ENCODE assay signal across 19 cellular contexts in the genomic region with DNA sequence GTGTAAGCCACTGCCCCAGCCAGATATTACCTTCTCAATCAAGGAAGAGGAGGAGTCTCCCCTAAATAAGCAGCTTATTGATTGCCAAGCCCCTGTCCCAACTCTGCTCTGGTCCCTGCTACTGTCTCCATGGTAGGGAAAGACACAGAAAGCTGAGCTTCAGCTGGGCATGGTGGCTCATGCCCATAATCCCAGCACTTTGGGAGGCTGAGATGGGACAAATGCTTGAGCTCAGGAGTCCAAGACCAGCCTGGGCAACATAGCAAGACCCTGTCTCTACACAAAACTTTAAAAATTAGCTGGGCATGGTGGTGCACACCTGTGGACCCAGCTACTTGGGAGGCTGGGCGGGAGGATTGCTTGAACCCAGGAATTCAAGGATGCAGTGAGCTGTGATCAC. TPM values are rescaled to one million over a fixed set of nuclear protein-coding genes. Genes with fewer than 3 reads are reported as not detected.
A peak's percentile ranks its signal among the peaks of the same experiment; 100 is the strongest.
DNase-seq lines count a peak whose midpoint lies in the region; ATAC-seq and TF ChIP-seq lines count a peak whose summit lies in the region.
"Had no signal": no experiment of that assay in that cellular context is flagged by ENCODE, and none has a peak within 500 bp of the region (broad histone marks: within the 10 kb centered on the region; RNA-seq: fewer than 3 reads in every experiment).

No MANE protein-coding gene starts in this region.

- no peak for ATAC-seq in right cardiac atrium
- ATAC-seq in left ventricle myocardium superior, result no peak
- no peak for ATAC-seq in Panc1
- ATAC-seq: CD8-positive, alpha-beta T cell; GM12878 had no signal

- CTCF ChIA-PET in Panc1 (lab: Charles Lee) (interaction anchor here (0.6 kb wide), 1 partner anchor 11 kb away, joined by 3 read pairs; no protein-coding TSS in a partner anchor), A673 (lab: Charles Lee) (interaction anchor here (0.7 kb wide), 1 partner anchor 10 kb away, joined by 3 read pairs; no protein-coding TSS in a partner anchor)

- intact Hi-C loops in right cardiac atrium (cut with DNase I), result no loop called here
- intact Hi-C loops in left ventricle myocardium superior (cut with micrococcal nuclease), result no loop called here
- intact Hi-C loops in Panc1 (cut with micrococcal nuclease; ENCODE audit: unreplicated experiment), result loop anchor here (2.0 kb wide), 1 partner anchor 21 kb away; no protein-coding TSS in a partner anchor
- intact Hi-C loops in uterus (cut with DNase I; ENCODE audit: low total_unique reads), result no loop called here
- intact Hi-C loops in A673 (cut with micrococcal nuclease; ENCODE audit: unreplicated experiment), result no loop called here

- WGBS in right cardiac atrium, result 96% methylated on average over 1 of the region's 1 CpG
- 81 to 94% methylated on average over 1 of the region's 1 CpG for WGBS in esophagus, 2 donors

- DNase-seq in right cardiac atrium (no peak), left ventricle myocardium superior (no peak), Panc1 (ENCODE audit: low read depth, low spot score) (no peak), uterus (no peak), Ammon's horn (ENCODE audit: low spot score) (no peak), A673 (ENCODE audit: low spot score) (no peak), NCI-H1092 treated with DMSO at 0.1 percent for 48 hours (lab: John Stamatoyannopoulos, UW) (no peak)
- DNase-seq: CD8-positive, alpha-beta T cell; DND-41; GDM1; KG1; NCI-H1048; NCI-H146; NCI-H2081; NCI-H510A; NCI-H774 had no signal

- H3K27ac ChIP-seq in right cardiac atrium (ENCODE audit: low read length) (peak overlapping the region; percentile 70), Panc1 (ENCODE audit: low read length) (0 out of 2 replicates have a peak overlapping the region, but pooled peaks have one; percentile 1), esophagus (ENCODE audit: low read depth in 2 of 2, low read length in 1 of 2) (peak overlapping the region; percentile 72 to 85), uterus (peak overlapping the region; percentile 20 to 31), A673 (ENCODE audit: low read depth, low read length, poor library complexity, severe bottlenecking) (no peak overlapping the region)

- H3K27me3 ChIP-seq in right cardiac atrium (ENCODE audit: control insufficient read depth, insufficient read depth) (no peaks in the 10 kb centered on the region), Panc1 (ENCODE audit: control insufficient read depth, insufficient read depth, low read length) (no peaks in the 10 kb centered on the region), esophagus (ENCODE audit: control insufficient read depth in 1 of 2, insufficient read depth in 2 of 2, low read length in 2 of 2) (no peaks in the 10 kb centered on the region), uterus (no peaks in the 10 kb centered on the region), A673 (replicated peaks; ENCODE audit: insufficient read depth, low read depth, low read length, poor library complexity) (no peaks in the 10 kb centered on the region)

- H3K4me3 ChIP-seq in right cardiac atrium (ENCODE audit: low read length) (no peak overlapping the region), Panc1 (ENCODE audit: low read depth in 2 of 2, low read length in 2 of 2) (no peak overlapping the region), esophagus (ENCODE audit: low read depth in 1 of 2, low read length in 2 of 2) (peak overlapping the region in 1 of 2 donors; percentile 1), uterus (no peak overlapping the region), A673 (ENCODE audit: low read depth, low read length, poor library complexity, severe bottlenecking) (no peak overlapping the region)
- H3K4me3 ChIP-seq: GM12878, HAP-1 had no signal

- H3K9me3 ChIP-seq in right cardiac atrium (ENCODE audit: control insufficient read depth, low read length) (no peaks in the 10 kb centered on the region), Panc1 (ENCODE audit: control insufficient read depth, insufficient read depth, low read depth, low read length) (no peaks in the 10 kb centered on the region), esophagus (ENCODE audit: control insufficient read depth in 2 of 2, insufficient read depth in 1 of 2, low read depth in 1 of 2, low read length in 1 of 2) (no peaks in the 10 kb centered on the region), uterus (no peaks in the 10 kb centered on the region), A673 (ENCODE audit: low read depth, low read length, poor library complexity, severe bottlenecking) (no peaks in the 10 kb centered on the region)
- H3K9me3 ChIP-seq: HAP-1 had no signal

- TF ChIP-seq POLR2A in uterus (IDR thresholded peaks at IDR 0.05), result no peak

- no peak for TF ChIP-seq CTCF in Panc1 (IDR thresholded peaks at IDR 0.05)
- no peak for TF ChIP-seq CTCF in uterus (IDR thresholded peaks at IDR 0.05)
- no peak for TF ChIP-seq CTCF in A673 (conservative IDR thresholded peaks at IDR 0.05; ENCODE audit: low read depth, low read length)

- H3K36me3 ChIP-seq in Panc1 (ENCODE audit: control insufficient read depth, insufficient read depth, low read length) (no peaks in the 10 kb centered on the region), esophagus (ENCODE audit: control insufficient read depth in 2 of 2, insufficient read depth in 2 of 2, low read length in 1 of 2) (peaks cover 0 to 10% of the 10 kb centered on the region in 2 donors), uterus (no peaks in the 10 kb centered on the region), A673 (ENCODE audit: insufficient read depth, low read length, poor library complexity, severe bottlenecking) (no peaks in the 10 kb centered on the region)
- H3K36me3 ChIP-seq: HAP-1 had no signal

- in situ Hi-C loops in Panc1 (cut with HindIII; ENCODE audit: low pct_unique_long_range_greater_than_20kb, low sequenced_read_pairs), result no loop called here

- POLR2A ChIA-PET in Panc1 (lab: Charles Lee) (interaction anchor here (0.6 to 0.7 kb wide), 2 partner anchors 8 to 10 kb away, joined by 6 to 7 read pairs; no protein-coding TSS in a partner anchor), A673 (lab: Charles Lee; ENCODE audit: low non-redundant PET) (no interaction called here)

- BruUV-seq in Panc1 (replicated peaks; lab: Mats Ljungman, UMichigan) (no TSS peak), A673 (replicated peaks; lab: Mats Ljungman, UMichigan) (no TSS peak)

- H3K4me1 ChIP-seq in right cardiac atrium (ENCODE audit: control insufficient read depth, insufficient read depth, low read length) (peaks cover 51% of the 10 kb centered on the region), Panc1 (ENCODE audit: control insufficient read depth, insufficient read depth, low read length) (peaks cover 71% of the 10 kb centered on the region), esophagus (ENCODE audit: control insufficient read depth in 2 of 2, insufficient read depth in 2 of 2, low read length in 1 of 2) (peaks cover 10 to 27% of the 10 kb centered on the region in 2 donors), uterus (peaks cover 0 to 40% of the 10 kb centered on the region in 2 donors), A673 (ENCODE audit: insufficient read depth, low read length, poor library complexity, severe bottlenecking) (peaks cover 12% of the 10 kb centered on the region)

RNA-seq across cellular contexts. Expression of gene JUP, which starts 6.6 kb away (rescaled TPM):
- 100 to 1,000 TPM; 135 to 239 (median 187) TPM for total RNA-seq in right cardiac atrium
- polyA plus RNA-seq in right cardiac atrium, result 145 TPM
- 217 TPM for total RNA-seq in left ventricle myocardium superior
- 352 TPM for total RNA-seq in Panc1 (2021; ENCODE audit: unreplicated experiment)
- polyA plus RNA-seq in Panc1 (2012; ENCODE audit: insufficient read length), result 528 TPM
- polyA plus RNA-seq in esophagus, result 100 to 1,000 TPM; 445 to 752 TPM
- 100 to 1,000 TPM in 1 of 4 donors, 10 to 100 TPM in 3; 49.1 to 110 (median 70.0) TPM for total RNA-seq in uterus
- total RNA-seq in A673 (2021), result 15.7 and 25.2 TPM in 2 replicates

RNA-seq across cellular contexts. Expression of gene P3H4, which starts 31.8 kb away (rescaled TPM):
- total RNA-seq in right cardiac atrium (10 to 100 TPM; 12.1 to 17.1 (median 13.9) TPM), left ventricle myocardium superior (7.0 TPM), Panc1 (2021; ENCODE audit: unreplicated experiment) (58.9 TPM), uterus (10 to 100 TPM in 3 of 4 donors, 1 to 10 TPM in 1; 10.0 to 67.0 (median 35.1) TPM), A673 (2021) (5.9 and 6.6 TPM in 2 replicates)
- polyA plus RNA-seq in right cardiac atrium (9.8 TPM), esophagus (1 to 10 TPM; 1.7 TPM)
- polyA plus RNA-seq in Panc1 (2012; ENCODE audit: insufficient read length), result 110 TPM

RNA-seq across cellular contexts. Expression of gene FKBP10, which starts 32.9 kb away (rescaled TPM):
- total RNA-seq in right cardiac atrium, result 10 to 100 TPM; 26.5 to 42.7 (median 38.8) TPM
- polyA plus RNA-seq in right cardiac atrium, result 24.8 TPM
- total RNA-seq in left ventricle myocardium superior, result 10.2 TPM
- 190 TPM for total RNA-seq in Panc1 (2021; ENCODE audit: unreplicated experiment)
- 299 TPM for polyA plus RNA-seq in Panc1 (2012; ENCODE audit: insufficient read length)
- polyA plus RNA-seq in esophagus, result 1 to 10 TPM; 5.8 to 5.9 TPM
- 100 to 1,000 TPM in 2 of 4 donors, 10 to 100 TPM in 2; 22.9 to 226 (median 89.5) TPM for total RNA-seq in uterus
- total RNA-seq in A673 (2021), result 30.0 and 43.6 TPM in 2 replicates

RNA-seq across cellular contexts. Expression of gene HAP1, which starts 45.5 kb away (rescaled TPM):
- total RNA-seq in right cardiac atrium (not detected), left ventricle myocardium superior (not detected), Panc1 (2021; ENCODE audit: unreplicated experiment) (11.6 TPM), uterus (1 to 10 TPM in 1 of 4 donors, not detected in 3; 2.2 TPM), A673 (2021) (1.4 and 1.5 TPM in 2 replicates)
- polyA plus RNA-seq in right cardiac atrium (0.05 TPM), esophagus (1 to 10 TPM in 1 of 2 donors, under 1 TPM in 1; 0.35 to 1.4 TPM)
- polyA plus RNA-seq in Panc1 (2012; ENCODE audit: insufficient read length), result 16.4 TPM
- total RNA-seq: CD8-positive, alpha-beta T cell; GM12878 had no signal
- polyA plus RNA-seq: GM12878 had no signal

RNA-seq across cellular contexts. Expression of gene NT5C3B, which starts 56.1 kb away (rescaled TPM):
- 10 to 100 TPM; 29.1 to 46.6 (median 32.1) TPM for total RNA-seq in right cardiac atrium
- 40.5 TPM for polyA plus RNA-seq in right cardiac atrium
- total RNA-seq in left ventricle myocardium superior, result 19.3 TPM
- 118 TPM for total RNA-seq in Panc1 (2021; ENCODE audit: unreplicated experiment)
- polyA plus RNA-seq in Panc1 (2012; ENCODE audit: insufficient read length), result 135 TPM
- 10 to 100 TPM; 35.9 to 36.0 TPM for polyA plus RNA-seq in esophagus
- total RNA-seq in uterus, result 10 to 100 TPM; 32.5 to 77.9 (median 68.1) TPM
- total RNA-seq in A673 (2021), result 46.7 and 50.7 TPM in 2 replicates
